Comparison of ENCODE assay signal across 8 cellular contexts in genomic region chr12:133129368-133130037, GRCh38. TPM values are rescaled to one million over a fixed set of nuclear protein-coding genes. Genes with fewer than 3 reads are reported as not detected.
DNase-seq lines count a peak whose midpoint lies in the region; ATAC-seq and TF ChIP-seq lines count a peak whose summit lies in the region.

No MANE protein-coding gene starts in this region.

- peak overlapping the region; percentile 61 to 94 for H3K9ac ChIP-seq in duodenal mucosa (ENCODE audit: low read depth in 1 of 2, low read length in 2 of 2)
- peak overlapping the region; percentile 62 for H3K9ac ChIP-seq in mucosa of stomach (ENCODE audit: low read length)

- no peak for TF ChIP-seq CTCF in 22Rv1 (IDR thresholded peaks at IDR 0.05)

- peak; percentile 2 for ATAC-seq in GM18858 (IDR thresholded peaks at IDR 0.05; ENCODE audit: unreplicated experiment)
- ATAC-seq in HG02759 (IDR thresholded peaks at IDR 0.05; ENCODE audit: unreplicated experiment): no peak

- peak overlapping the region; percentile 94 for H3K27ac ChIP-seq in 22Rv1
- peak overlapping the region; percentile 98 for H3K27ac ChIP-seq in duodenal mucosa (ENCODE audit: low read depth, low read length)

- DNase-seq in pons (ENCODE audit: low spot score) (no peak), SKM-1 treated with dmso at 0.1 percent for 144 hours (lab: John Stamatoyannopoulos, UW; ENCODE audit: unreplicated experiment) (no peak)

- H3K4me1 ChIP-seq in duodenal mucosa (ENCODE audit: control insufficient read depth in 1 of 2, insufficient read depth in 2 of 2, low read length in 2 of 2) (no peaks in the 10 kb centered on the region), mucosa of stomach (ENCODE audit: control insufficient read depth, insufficient read depth, low read length) (no peaks in the 10 kb centered on the region)

- H3K27me3 ChIP-seq in duodenal mucosa (ENCODE audit: control insufficient read depth in 1 of 2, insufficient read depth in 2 of 2, low read length in 2 of 2) (no peaks in the 10 kb centered on the region), mucosa of stomach (ENCODE audit: control insufficient read depth, insufficient read depth, low read length) (no peaks in the 10 kb centered on the region)

- peaks cover 13 to 26% of the 10 kb centered on the region in 2 donors for H3K36me3 ChIP-seq in duodenal mucosa (ENCODE audit: control insufficient read depth in 1 of 2, insufficient read depth in 2 of 2, low read length in 2 of 2)
- H3K36me3 ChIP-seq in mucosa of stomach (ENCODE audit: control insufficient read depth, insufficient read depth, low read length): no peaks in the 10 kb centered on the region

- H3K9me3 ChIP-seq in duodenal mucosa (ENCODE audit: control insufficient read depth in 1 of 2, low read length in 2 of 2) (peaks cover 36 to 41% of the 10 kb centered on the region in 2 donors), mucosa of stomach (ENCODE audit: control insufficient read depth, low read length) (peaks cover 9% of the 10 kb centered on the region)

- H3K4me3 ChIP-seq in duodenal mucosa (ENCODE audit: low read depth in 1 of 2, low read length in 2 of 2): peak overlapping the region; percentile 78 to 99
- peak overlapping the region; percentile 56 for H3K4me3 ChIP-seq in mucosa of stomach (ENCODE audit: low read length)

TF ChIP-seq in PFSK-1, 5 proteins besides CTCF, POLR2A, EP300 and RAD21:
- TF ChIP-seq SIN3A (IDR thresholded peaks at IDR 0.05; ENCODE audit: borderline replicate concordance, insufficient read depth, low read length) (no peak), FOXP2 (optimal IDR thresholded peaks at IDR 0.05; ENCODE audit: borderline replicate concordance, extremely low read depth, extremely low read length, insufficient read depth) (no peak), POLR2AphosphoS5 (IDR thresholded peaks at IDR 0.05; ENCODE audit: low read depth, low read length) (no peak), TAF1 (IDR thresholded peaks at IDR 0.05; ENCODE audit: borderline replicate concordance, insufficient read depth, low read length) (no peak)
- TF ChIP-seq, protein P1, sequence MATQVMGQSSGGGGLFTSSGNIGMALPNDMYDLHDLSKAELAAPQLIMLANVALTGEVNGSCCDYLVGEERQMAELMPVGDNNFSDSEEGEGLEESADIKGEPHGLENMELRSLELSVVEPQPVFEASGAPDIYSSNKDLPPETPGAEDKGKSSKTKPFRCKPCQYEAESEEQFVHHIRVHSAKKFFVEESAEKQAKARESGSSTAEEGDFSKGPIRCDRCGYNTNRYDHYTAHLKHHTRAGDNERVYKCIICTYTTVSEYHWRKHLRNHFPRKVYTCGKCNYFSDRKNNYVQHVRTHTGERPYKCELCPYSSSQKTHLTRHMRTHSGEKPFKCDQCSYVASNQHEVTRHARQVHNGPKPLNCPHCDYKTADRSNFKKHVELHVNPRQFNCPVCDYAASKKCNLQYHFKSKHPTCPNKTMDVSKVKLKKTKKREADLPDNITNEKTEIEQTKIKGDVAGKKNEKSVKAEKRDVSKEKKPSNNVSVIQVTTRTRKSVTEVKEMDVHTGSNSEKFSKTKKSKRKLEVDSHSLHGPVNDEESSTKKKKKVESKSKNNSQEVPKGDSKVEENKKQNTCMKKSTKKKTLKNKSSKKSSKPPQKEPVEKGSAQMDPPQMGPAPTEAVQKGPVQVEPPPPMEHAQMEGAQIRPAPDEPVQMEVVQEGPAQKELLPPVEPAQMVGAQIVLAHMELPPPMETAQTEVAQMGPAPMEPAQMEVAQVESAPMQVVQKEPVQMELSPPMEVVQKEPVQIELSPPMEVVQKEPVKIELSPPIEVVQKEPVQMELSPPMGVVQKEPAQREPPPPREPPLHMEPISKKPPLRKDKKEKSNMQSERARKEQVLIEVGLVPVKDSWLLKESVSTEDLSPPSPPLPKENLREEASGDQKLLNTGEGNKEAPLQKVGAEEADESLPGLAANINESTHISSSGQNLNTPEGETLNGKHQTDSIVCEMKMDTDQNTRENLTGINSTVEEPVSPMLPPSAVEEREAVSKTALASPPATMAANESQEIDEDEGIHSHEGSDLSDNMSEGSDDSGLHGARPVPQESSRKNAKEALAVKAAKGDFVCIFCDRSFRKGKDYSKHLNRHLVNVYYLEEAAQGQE (IDR thresholded peaks at IDR 0.05; ENCODE audit: insufficient read depth in 1 of 2, low read depth in 2 of 2, low read length in 2 of 2): peak; percentile 39 to 83; a peak in 2 of 4 replicates

RNA-seq across cellular contexts. Expression of gene ZNF891, which starts 0.6 kb away (rescaled TPM):
- 0.16 TPM for polyA plus RNA-seq in PFSK-1 (2012; ENCODE audit: insufficient read length, low read depth)

RNA-seq across cellular contexts. Expression of gene ZNF10, which starts 0.9 kb away (rescaled TPM):
- 2.1 TPM for polyA plus RNA-seq in PFSK-1 (2012; ENCODE audit: insufficient read length, low read depth)

RNA-seq across cellular contexts. Expression of gene ZNF140, which starts 48.8 kb away (rescaled TPM):
- 5.3 TPM for polyA plus RNA-seq in PFSK-1 (2012; ENCODE audit: insufficient read length, low read depth)

RNA-seq across cellular contexts. Expression of gene ZNF268, which starts 51.8 kb away (rescaled TPM):
- 6.2 TPM for polyA plus RNA-seq in PFSK-1 (2012; ENCODE audit: insufficient read length, low read depth)
